Comparison of ENCODE assay signal across 9 cellular contexts in the genomic region with DNA sequence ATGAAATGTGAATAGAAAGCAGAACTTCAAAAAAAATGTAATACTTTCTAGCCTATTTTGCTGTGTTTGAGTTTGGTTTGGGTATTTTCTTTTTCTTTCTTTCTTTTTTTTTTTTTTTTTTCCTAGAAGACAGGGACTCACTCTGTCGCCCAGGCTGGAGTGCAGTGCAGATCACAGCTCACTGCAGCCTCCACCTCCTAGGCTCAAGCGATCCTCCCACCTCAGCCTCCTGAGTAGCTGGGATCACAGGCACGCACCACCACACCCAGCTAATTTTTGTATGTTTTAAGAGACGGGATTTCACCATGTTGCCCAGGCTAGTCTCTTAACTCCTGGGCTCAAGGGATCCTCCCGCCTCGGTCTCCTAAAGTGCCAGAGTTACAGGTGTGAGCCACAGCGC. TPM values are rescaled to one million over a fixed set of nuclear protein-coding genes. Genes with fewer than 3 reads are reported as not detected.
DNase-seq lines count a peak whose midpoint lies in the region; ATAC-seq and TF ChIP-seq lines count a peak whose summit lies in the region.
"Not testable (repeated sequence)": the region's sequence is repeated elsewhere in the genome, so short reads cannot be mapped to it uniquely, and the experiment has no call there.
"Had no signal": no experiment of that assay in that cellular context is flagged by ENCODE, and none has a peak within 500 bp of the region (broad histone marks: within the 10 kb centered on the region; RNA-seq: fewer than 3 reads in every experiment).

No MANE protein-coding gene starts in this region.

- POLR2A ChIA-PET in HEK293 (lab: Yijun Ruan, JAX), result interaction anchor here (1.0 to 1.8 kb wide), 3 partner anchors 9 to 33 kb away, joined by 3 to 13 read pairs (median 4); partner anchors contain the start of gene KMT2A

- H3K36me3 Mint-ChIP-seq in activated naive CD4-positive, alpha-beta T cell treated with anti-CD3 and anti-CD28 coated beads, Interleukin-2, amount 50 U/mL, for 72 hours, result peaks cover 36 to 37% of the 10 kb centered on the region in 2 donors
- H3K36me3 Mint-ChIP-seq in effector memory CD8-positive, alpha-beta T cell (ENCODE audit: insufficient read depth), result peaks cover 57% of the 10 kb centered on the region
- peaks cover 23% of the 10 kb centered on the region for H3K36me3 Mint-ChIP-seq in natural killer cell treated with Interleukin-12 subunit alpha and Interleukin-12 subunit beta and Interleukin-15 and Interleukin-18, amount 100 ng/mL, for 72 hours
- H3K36me3 Mint-ChIP-seq in stimulated activated naive B cell treated with anti-CD40 and anti-IgM and Interleukin-4, amounts not matched to agents 10 μg/mL and 1 μg/mL and 100 μg/mL, for 72 hours, result peaks cover 9 to 43% of the 10 kb centered on the region in 2 donors

- not testable (repeated sequence) for H3K9me3 ChIP-seq in HEK293 (ENCODE audit: control insufficient read depth, insufficient read depth, low read depth, low read length); SJSA1 (replicated peaks); iPS-15b (ENCODE audit: control insufficient read depth, insufficient read depth, low read length)

- peak overlapping the region; percentile 92 to 94 for H3K27ac Mint-ChIP-seq in activated naive CD4-positive, alpha-beta T cell treated with anti-CD3 and anti-CD28 coated beads, Interleukin-2, amount 50 U/mL, for 72 hours
- H3K27ac Mint-ChIP-seq in effector memory CD8-positive, alpha-beta T cell, result peak overlapping the region; percentile 97 to 99
- peak overlapping the region; percentile 89 to 98 for H3K27ac Mint-ChIP-seq in natural killer cell treated with Interleukin-12 subunit alpha and Interleukin-12 subunit beta and Interleukin-15 and Interleukin-18, amount 100 ng/mL, for 72 hours
- peak overlapping the region; percentile 62 for H3K27ac Mint-ChIP-seq in stimulated activated naive B cell treated with anti-CD40 and anti-IgM and Interleukin-4, amounts not matched to agents 10 μg/mL and 1 μg/mL and 100 μg/mL, for 72 hours

- H3K4me1 ChIP-seq in HEK293 (ENCODE audit: control insufficient read depth, insufficient read depth, low read length); SJSA1 (replicated peaks); iPS-15b (ENCODE audit: control insufficient read depth, insufficient read depth, low read length): not testable (repeated sequence)

- peak overlapping the region; percentile 95 to 98 for H3K4me3 Mint-ChIP-seq in effector memory CD8-positive, alpha-beta T cell
- peak overlapping the region; percentile 91 for H3K4me3 Mint-ChIP-seq in natural killer cell treated with Interleukin-12 subunit alpha and Interleukin-12 subunit beta and Interleukin-15 and Interleukin-18, amount 100 ng/mL, for 72 hours
- H3K4me3 Mint-ChIP-seq in stimulated activated naive B cell treated with anti-CD40 and anti-IgM and Interleukin-4, amounts not matched to agents 10 μg/mL and 1 μg/mL and 100 μg/mL, for 72 hours, result peak overlapping the region; percentile 95 to 97

- H3K27ac ChIP-seq in HEK293 (ENCODE audit: extremely low read depth, low read depth, low read length), result not testable (repeated sequence)
- peak overlapping the region; percentile 84 for H3K27ac ChIP-seq in SJSA1

- not testable (repeated sequence) for H3K9ac ChIP-seq in iPS-15b (ENCODE audit: low read depth, low read length)

- CTCF ChIA-PET in HEK293 (lab: Yijun Ruan, JAX), result interaction anchor here (0.8 to 1.6 kb wide), 5 partner anchors 15 to 86 kb away, joined by 3 to 4 read pairs (median 3); no protein-coding TSS in a partner anchor

- peaks cover 43 to 65% of the 10 kb centered on the region in 2 donors for H3K4me1 Mint-ChIP-seq in effector memory CD8-positive, alpha-beta T cell (ENCODE audit: low read depth in 2 of 2)
- H3K4me1 Mint-ChIP-seq in natural killer cell treated with Interleukin-12 subunit alpha and Interleukin-12 subunit beta and Interleukin-15 and Interleukin-18, amount 100 ng/mL, for 72 hours (ENCODE audit: low read depth in 2 of 2), result peaks cover 39 to 53% of the 10 kb centered on the region in 2 donors
- H3K4me1 Mint-ChIP-seq in stimulated activated naive B cell treated with anti-CD40 and anti-IgM and Interleukin-4, amounts not matched to agents 10 μg/mL and 1 μg/mL and 100 μg/mL, for 72 hours, result peaks cover 24 to 57% of the 10 kb centered on the region in 2 donors

- not testable (repeated sequence) for H3K9me3 Mint-ChIP-seq in activated naive CD4-positive, alpha-beta T cell treated with anti-CD3 and anti-CD28 coated beads, Interleukin-2, amount 50 U/mL, for 72 hours; effector memory CD8-positive, alpha-beta T cell; natural killer cell treated with Interleukin-12 subunit alpha and Interleukin-12 subunit beta and Interleukin-15 and Interleukin-18, amount 100 ng/mL, for 72 hours; stimulated activated naive B cell treated with anti-CD40 and anti-IgM and Interleukin-4, amounts not matched to agents 10 μg/mL and 1 μg/mL and 100 μg/mL, for 72 hours

- H3K4me3 ChIP-seq in AG09309 (ENCODE audit: control insufficient read depth, low read depth, low read length), result peak overlapping the region; percentile 33
- H3K4me3 ChIP-seq in HEK293 (ENCODE audit: low read depth, low read length), result peak overlapping the region; percentile 92
- peak overlapping the region; percentile 68 for H3K4me3 ChIP-seq in SJSA1
- peak overlapping the region; percentile 94 for H3K4me3 ChIP-seq in iPS-15b (ENCODE audit: low read depth, low read length)

- TF ChIP-seq CTCF in AG09309 (IDR thresholded peaks at IDR 0.05; ENCODE audit: control insufficient read depth, insufficient read depth, low read depth, low read length, missing control alignments); HEK293 (tag by site-specific recombination; IDR thresholded peaks at IDR 0.05): not testable (repeated sequence)

- H3K36me3 ChIP-seq in HEK293 (ENCODE audit: control insufficient read depth in 2 of 2, insufficient read depth in 1 of 2, low read length in 2 of 2) (peaks cover 7 to 39% of the 10 kb centered on the region in 2 experiments), SJSA1 (peaks cover 10% of the 10 kb centered on the region)
- not testable (repeated sequence) for H3K36me3 ChIP-seq in iPS-15b (ENCODE audit: control insufficient read depth, insufficient read depth, low read length)

- H3K27me3 Mint-ChIP-seq in effector memory CD8-positive, alpha-beta T cell; natural killer cell treated with Interleukin-12 subunit alpha and Interleukin-12 subunit beta and Interleukin-15 and Interleukin-18, amount 100 ng/mL, for 72 hours; stimulated activated naive B cell treated with anti-CD40 and anti-IgM and Interleukin-4, amounts not matched to agents 10 μg/mL and 1 μg/mL and 100 μg/mL, for 72 hours: not testable (repeated sequence)

- not testable (repeated sequence) for H3K27me3 ChIP-seq in SJSA1 (replicated peaks); iPS-15b (ENCODE audit: control insufficient read depth, insufficient read depth, low read length)

- ATAC-seq in activated naive CD4-positive, alpha-beta T cell treated with anti-CD3 and anti-CD28 coated beads, Interleukin-2, amount 50 U/mL, for 72 hours; effector memory CD8-positive, alpha-beta T cell (replicated peaks); natural killer cell treated with Interleukin-12 subunit alpha and Interleukin-12 subunit beta and Interleukin-15 and Interleukin-18, amount 100 ng/mL, for 72 hours; stimulated activated naive B cell treated with anti-CD40 and anti-IgM and Interleukin-4, amounts not matched to agents 10 μg/mL and 1 μg/mL and 100 μg/mL, for 72 hours (replicated peaks): not testable (repeated sequence)

- not testable (repeated sequence) for DNase-seq in AG09309 (ENCODE audit: low read depth); SJSA1 (ENCODE audit: low read depth in 1 of 2, low spot score in 2 of 2); activated naive CD4-positive, alpha-beta T cell treated with anti-CD3 and anti-CD28 coated beads, Interleukin-2, amount 50 U/mL, for 72 hours (ENCODE audit: low spot score in 2 of 2); effector memory CD8-positive, alpha-beta T cell; natural killer cell treated with Interleukin-12 subunit alpha and Interleukin-12 subunit beta and Interleukin-15 and Interleukin-18, amount 100 ng/mL, for 72 hours (ENCODE audit: low spot score); stimulated activated naive B cell treated with anti-CD40 and anti-IgM and Interleukin-4, amounts not matched to agents 10 μg/mL and 1 μg/mL and 100 μg/mL, for 72 hours

RNA-seq across cellular contexts. Expression of gene ATP5MG, which starts 1.2 kb away (rescaled TPM):
- total RNA-seq in SJSA1 (2014; rRNA removed; shearing (Covaris generic)), result 51.1 and 55.4 TPM in 2 replicates
- total RNA-seq in activated naive CD4-positive, alpha-beta T cell treated with anti-CD3 and anti-CD28 coated beads, Interleukin-2, amount 50 U/mL, for 72 hours, result 100 to 1,000 TPM; 231 to 249 TPM
- 100 to 1,000 TPM; 183 to 189 TPM for total RNA-seq in natural killer cell treated with Interleukin-12 subunit alpha and Interleukin-12 subunit beta and Interleukin-15 and Interleukin-18, amount 100 ng/mL, for 72 hours

RNA-seq across cellular contexts. Expression of gene KMT2A, which starts 33.7 kb away (rescaled TPM):
- 12.8 and 13.4 TPM in 2 replicates for total RNA-seq in SJSA1 (2014; rRNA removed; shearing (Covaris generic))
- total RNA-seq in activated naive CD4-positive, alpha-beta T cell treated with anti-CD3 and anti-CD28 coated beads, Interleukin-2, amount 50 U/mL, for 72 hours, result 10 to 100 TPM; 71.4 to 99.3 TPM
- total RNA-seq in natural killer cell treated with Interleukin-12 subunit alpha and Interleukin-12 subunit beta and Interleukin-15 and Interleukin-18, amount 100 ng/mL, for 72 hours, result 100 to 1,000 TPM; 145 to 202 TPM

RNA-seq across cellular contexts. Expression of gene UBE4A, which starts 43.2 kb away (rescaled TPM):
- total RNA-seq in SJSA1 (2014; rRNA removed; shearing (Covaris generic)), result 20.6 and 29.7 TPM in 2 replicates
- total RNA-seq in activated naive CD4-positive, alpha-beta T cell treated with anti-CD3 and anti-CD28 coated beads, Interleukin-2, amount 50 U/mL, for 72 hours, result 10 to 100 TPM; 40.6 to 47.8 TPM
- 10 to 100 TPM; 45.0 to 58.8 TPM for total RNA-seq in natural killer cell treated with Interleukin-12 subunit alpha and Interleukin-12 subunit beta and Interleukin-15 and Interleukin-18, amount 100 ng/mL, for 72 hours

RNA-seq across cellular contexts. Expression of gene CD3G, which starts 58.5 kb away (rescaled TPM):
- not detected in 2 replicates for total RNA-seq in SJSA1 (2014; rRNA removed; shearing (Covaris generic))
- total RNA-seq in activated naive CD4-positive, alpha-beta T cell treated with anti-CD3 and anti-CD28 coated beads, Interleukin-2, amount 50 U/mL, for 72 hours, result 100 to 1,000 TPM in 1 of 2 donors, 10 to 100 TPM in 1; 82.9 to 123 TPM
- total RNA-seq in natural killer cell treated with Interleukin-12 subunit alpha and Interleukin-12 subunit beta and Interleukin-15 and Interleukin-18, amount 100 ng/mL, for 72 hours, result 10 to 100 TPM in 1 of 2 donors, 1 to 10 TPM in 1; 7.1 to 49.4 TPM
- total RNA-seq: LHCN-M2 had no signal

Comparison
In these comparisons a context has a peak if more than half of its experiments do, and no peak if none do; other contexts are left out.
1. H3K4me3 ChIP-seq: peak in every context shown above with its lines; median percentile 94 in iPS-15b; 92 in HEK293; 68 in SJSA1; 33 in AG09309.